Comparison of ENCODE assay signal across 5 cellular contexts in genomic region chr2:61036643-61037042, GRCh38. TPM values are rescaled to one million over a fixed set of nuclear protein-coding genes. Genes with fewer than 3 reads are reported as not detected.
DNase-seq lines count a peak whose midpoint lies in the region; ATAC-seq, FAIRE-seq and TF ChIP-seq lines count a peak whose summit lies in the region.
"Not testable (repeated sequence)": the region's sequence is repeated elsewhere in the genome, so short reads cannot be mapped to it uniquely, and the experiment has no call there.

No MANE protein-coding gene starts in this region.

- not testable (repeated sequence) for H3K79me2 ChIP-seq in K562 (ENCODE audit: control insufficient read depth, insufficient read depth, low read length)

- BruUV-seq in K562 (replicated peaks; lab: Mats Ljungman, UMichigan), result not testable (repeated sequence)

- H3K4me3 ChIP-seq in HEK293 (ENCODE audit: low read depth, low read length); K562; prostate gland: not testable (repeated sequence)

- DNase-seq in K562 (ENCODE audit: extremely low read depth in 1 of 4, low spot score in 3 of 4); endothelial cell (ENCODE audit: low spot score); prostate gland (ENCODE audit: low spot score): not testable (repeated sequence)

- not testable (repeated sequence) for H3K4me2 ChIP-seq in K562 (ENCODE audit: insufficient read depth, low read length)

- not testable (repeated sequence) for H4K20me1 ChIP-seq in K562 (replicated peaks; ENCODE audit: control insufficient read depth, insufficient read depth, low read length)

- not testable (repeated sequence) for H3K27me3 Mint-ChIP-seq in activated naive CD4-positive, alpha-beta T cell treated with anti-CD3 and anti-CD28 coated beads, Interleukin-2, amount 50 U/mL, for 24 hours; endothelial cell (ENCODE audit: unreplicated experiment)

- peaks cover 30% of the 10 kb centered on the region for H3K4me1 Mint-ChIP-seq in activated naive CD4-positive, alpha-beta T cell treated with anti-CD3 and anti-CD28 coated beads, Interleukin-2, amount 50 U/mL, for 24 hours
- H3K4me1 Mint-ChIP-seq in endothelial cell (ENCODE audit: unreplicated experiment), result not testable (repeated sequence)

- not testable (repeated sequence) for H3K4me3 Mint-ChIP-seq in activated naive CD4-positive, alpha-beta T cell treated with anti-CD3 and anti-CD28 coated beads, Interleukin-2, amount 50 U/mL, for 24 hours
- H3K4me3 Mint-ChIP-seq in endothelial cell (ENCODE audit: unreplicated experiment), result peak overlapping the region; percentile 21

- peaks cover 31% of the 10 kb centered on the region for H3K36me3 Mint-ChIP-seq in activated naive CD4-positive, alpha-beta T cell treated with anti-CD3 and anti-CD28 coated beads, Interleukin-2, amount 50 U/mL, for 24 hours
- H3K36me3 Mint-ChIP-seq in endothelial cell (ENCODE audit: low read depth, unreplicated experiment), result peaks cover 55% of the 10 kb centered on the region

- not testable (repeated sequence) for H3K27ac ChIP-seq in HEK293 (ENCODE audit: extremely low read depth, low read depth, low read length); K562 (ENCODE audit: extremely low read depth, low read depth, low read length)
- peak overlapping the region; percentile 23 to 82 for H3K27ac ChIP-seq in prostate gland

- 100% methylated on average over 2 of the region's 2 CpGs for WGBS in K562 (ENCODE audit: insufficient coverage, low coverage, missing lambda C conversion rate)
- WGBS in prostate gland, result 85% methylated on average over 2 of the region's 2 CpGs

- H3K27me3 ChIP-seq in K562 (ENCODE audit: control insufficient read depth in 2 of 2, insufficient read depth in 2 of 2, low read length in 2 of 2); prostate gland (replicated peaks; ENCODE audit: insufficient read depth): not testable (repeated sequence)

- not testable (repeated sequence) for TF ChIP-seq EP300 in K562 (IDR thresholded peaks at IDR 0.05; ENCODE audit: low read length)

- not testable (repeated sequence) for H2AFZ ChIP-seq in K562 (ENCODE audit: low read depth, low read length)

- TF ChIP-seq POLR2A in K562 (conservative IDR thresholded peaks at IDR 0.05); prostate gland (IDR thresholded peaks at IDR 0.05): not testable (repeated sequence)

- CTCF ChIA-PET in HEK293 (lab: Yijun Ruan, JAX), result interaction anchor here (0.7 kb wide), 1 partner anchor 9 kb away, joined by 3 read pairs; no protein-coding TSS in a partner anchor
- CTCF ChIA-PET in K562 (lab: Yijun Ruan, JAX; ENCODE audit: low intra/inter-chr PET ratio), result not testable (repeated sequence)

- in situ Hi-C loops in K562 (cut with MboI), result not testable (repeated sequence)

- H3K9me3 Mint-ChIP-seq in activated naive CD4-positive, alpha-beta T cell treated with anti-CD3 and anti-CD28 coated beads, Interleukin-2, amount 50 U/mL, for 24 hours; endothelial cell (ENCODE audit: unreplicated experiment): not testable (repeated sequence)

- TF ChIP-seq CTCF in HEK293 (tag by site-specific recombination; IDR thresholded peaks at IDR 0.05); K562 (IDR thresholded peaks at IDR 0.05 in 2 of 3, conservative IDR thresholded peaks at IDR 0.05 in 1 of 3; ENCODE audit: insufficient read depth in 2 of 3, low read depth in 1 of 3, low read length in 3 of 3); endothelial cell (IDR thresholded peaks at IDR 0.05; ENCODE audit: unreplicated experiment); prostate gland (IDR thresholded peaks at IDR 0.05): not testable (repeated sequence)

- POLR2A ChIA-PET in HEK293 (lab: Yijun Ruan, JAX); K562 (lab: Yijun Ruan, JAX): not testable (repeated sequence)

- ATAC-seq in K562, result not testable (repeated sequence)

- H3K9me3 ChIP-seq in HEK293 (ENCODE audit: control insufficient read depth, insufficient read depth, low read depth, low read length); K562 (replicated peaks; ENCODE audit: control insufficient read depth, insufficient read depth, low read depth, low read length); prostate gland: not testable (repeated sequence)

- H3K9ac ChIP-seq in K562 (ENCODE audit: insufficient read depth in 1 of 2, low read depth in 2 of 2, low read length in 2 of 2), result not testable (repeated sequence)

- intact Hi-C loops in K562 (cut with micrococcal nuclease); prostate gland (cut with DNase I): not testable (repeated sequence)

- H3K36me3 ChIP-seq in HEK293 (ENCODE audit: control insufficient read depth in 2 of 2, insufficient read depth in 1 of 2, low read length in 2 of 2) (peaks cover 17 to 36% of the 10 kb centered on the region in 2 experiments), K562 (ENCODE audit: control insufficient read depth, insufficient read depth, low read length) (peaks cover 29% of the 10 kb centered on the region; the same call in 2 of the 3 replicates)
- H3K36me3 ChIP-seq in prostate gland, result not testable (repeated sequence)

- H3K27ac Mint-ChIP-seq in activated naive CD4-positive, alpha-beta T cell treated with anti-CD3 and anti-CD28 coated beads, Interleukin-2, amount 50 U/mL, for 24 hours, result peak overlapping the region; percentile 37
- H3K27ac Mint-ChIP-seq in endothelial cell (ENCODE audit: unreplicated experiment), result not testable (repeated sequence)

- not testable (repeated sequence) for H3K9me1 ChIP-seq in K562 (ENCODE audit: control insufficient read depth, insufficient read depth, low read length)

- TF ChIP-seq RAD21 in K562 (CRISPR knock-in tag; conservative IDR thresholded peaks at IDR 0.05 in 1 of 2, IDR thresholded peaks at IDR 0.05 in 1 of 2), result not testable (repeated sequence)

- not testable (repeated sequence) for H3K4me1 ChIP-seq in HEK293 (ENCODE audit: control insufficient read depth, insufficient read depth, low read length); K562 (replicated peaks in 1 of 2; ENCODE audit: control insufficient read depth in 2 of 2, insufficient read depth in 2 of 2, low read length in 2 of 2); prostate gland (replicated peaks)

- FAIRE-seq in K562 (lab: Jason Lieb, UNC), result not testable (repeated sequence)

RNA-seq across cellular contexts. Expression of gene PUS10, which starts 18.6 kb away (rescaled TPM):
- 9.4 and 20.5 TPM in 2 replicates for total RNA-seq in K562 (2011; cell fraction: chromatin; rRNA removed; ENCODE audit: low replicate concordance)
- 5.3 and 6.7 TPM in 2 replicates for total RNA-seq in K562 (2011; cell fraction: nucleolus; rRNA removed)
- total RNA-seq in K562 (2011; cell fraction: nucleoplasm; rRNA removed), result 9.1 and 12.9 TPM in 2 replicates
- total RNA-seq in K562 (2014; rRNA removed), result 5.0 and 7.3 TPM in 2 replicates
- total RNA-seq in K562 (2014; rRNA removed; fragmentation: Illumina TruSeq; extraction: Trizol), result 10.7 and 11.9 TPM in 2 replicates
- 6.4 and 7.6 TPM in 2 replicates for total RNA-seq in K562 (2015; rRNA removed; fragmentation: Illumina TruSeq; extraction: Trizol)
- total RNA-seq in K562 (2021), result 6.6 TPM in 2 replicates
- polyA plus RNA-seq in K562 (2011; rRNA removed), result 8.2 and 9.6 TPM in 2 replicates
- polyA plus RNA-seq in K562 (2011; cell fraction: cytosol; rRNA removed), result 1.9 and 4.7 TPM in 2 replicates
- polyA plus RNA-seq in K562 (2011; cell fraction: nucleus; rRNA removed), result 5.1 and 9.7 TPM in 2 replicates
- polyA plus RNA-seq in K562 (2012), result 6.9 and 7.6 TPM in 2 replicates
- 8.0 and 9.7 TPM in 2 replicates for polyA plus RNA-seq in K562 (2014; fragmentation: Illumina TruSeq; extraction: Trizol)
- 10 to 100 TPM in 1 of 2 experiments, 1 to 10 TPM in 1; 7.3 to 10.1 TPM for polyA plus RNA-seq in K562 (2014; fragmentation: Nextera tagmentation; extraction: Ambion mirVana)
- polyA plus RNA-seq in K562 (2014; rRNA removed), result 5.0 and 5.1 TPM in 2 replicates
- polyA minus RNA-seq in K562 (2011; rRNA and poly(A)+ RNA removed), result 12.3 and 15.1 TPM in 2 replicates
- polyA minus RNA-seq in K562 (2011; cell fraction: cytosol; rRNA and poly(A)+ RNA removed), result 3.1 and 4.1 TPM in 2 replicates
- polyA minus RNA-seq in K562 (2011; cell fraction: nucleus; rRNA and poly(A)+ RNA removed), result 7.4 and 14.7 TPM in 2 replicates
- 8.5 TPM for total RNA-seq in endothelial cell (ENCODE audit: unreplicated experiment)
- total RNA-seq in prostate gland, result 10 to 100 TPM in 1 of 2 donors, 1 to 10 TPM in 1; 5.6 to 10.1 TPM

RNA-seq across cellular contexts. Expression of gene PEX13, which starts 19.1 kb away (rescaled TPM):
- total RNA-seq in K562 (2011; cell fraction: chromatin; rRNA removed; ENCODE audit: low replicate concordance), result 34.5 and 49.1 TPM in 2 replicates
- 18.3 and 20.5 TPM in 2 replicates for total RNA-seq in K562 (2011; cell fraction: nucleolus; rRNA removed)
- total RNA-seq in K562 (2011; cell fraction: nucleoplasm; rRNA removed), result 33.4 and 55.4 TPM in 2 replicates
- total RNA-seq in K562 (2014; rRNA removed), result 18.4 and 20.0 TPM in 2 replicates
- total RNA-seq in K562 (2014; rRNA removed; fragmentation: Illumina TruSeq; extraction: Trizol), result 23.3 and 23.9 TPM in 2 replicates
- total RNA-seq in K562 (2015; rRNA removed; fragmentation: Illumina TruSeq; extraction: Trizol), result 21.5 TPM in 2 replicates
- 18.8 and 21.6 TPM in 2 replicates for total RNA-seq in K562 (2021)
- polyA plus RNA-seq in K562 (2011; rRNA removed), result 25.7 and 27.8 TPM in 2 replicates
- polyA plus RNA-seq in K562 (2011; cell fraction: cytosol; rRNA removed), result 17.6 and 22.4 TPM in 2 replicates
- 11.6 and 16.0 TPM in 2 replicates for polyA plus RNA-seq in K562 (2011; cell fraction: nucleus; rRNA removed)
- 11.5 and 15.0 TPM in 2 replicates for polyA plus RNA-seq in K562 (2012)
- polyA plus RNA-seq in K562 (2014; fragmentation: Illumina TruSeq; extraction: Trizol), result 16.7 and 17.1 TPM in 2 replicates
- polyA plus RNA-seq in K562 (2014; fragmentation: Nextera tagmentation; extraction: Ambion mirVana), result 1 to 10 TPM; 4.0 to 5.4 TPM
- polyA plus RNA-seq in K562 (2014; rRNA removed), result 24.2 and 30.4 TPM in 2 replicates
- polyA minus RNA-seq in K562 (2011; rRNA and poly(A)+ RNA removed), result 23.8 and 29.0 TPM in 2 replicates
- polyA minus RNA-seq in K562 (2011; cell fraction: cytosol; rRNA and poly(A)+ RNA removed), result 10.9 and 11.3 TPM in 2 replicates
- polyA minus RNA-seq in K562 (2011; cell fraction: nucleus; rRNA and poly(A)+ RNA removed), result 16.2 and 28.7 TPM in 2 replicates
- total RNA-seq in endothelial cell (ENCODE audit: unreplicated experiment), result 24.8 TPM
- 10 to 100 TPM; 31.7 to 63.8 TPM for total RNA-seq in prostate gland

RNA-seq across cellular contexts. Expression of gene SANBR, which starts 29.0 kb away (rescaled TPM):
- 8.5 and 17.5 TPM in 2 replicates for total RNA-seq in K562 (2011; cell fraction: chromatin; rRNA removed; ENCODE audit: low replicate concordance)
- total RNA-seq in K562 (2011; cell fraction: nucleolus; rRNA removed), result 5.8 TPM in 2 replicates
- 6.5 and 13.1 TPM in 2 replicates for total RNA-seq in K562 (2011; cell fraction: nucleoplasm; rRNA removed)
- total RNA-seq in K562 (2014; rRNA removed), result 4.1 and 5.7 TPM in 2 replicates
- 6.7 and 7.4 TPM in 2 replicates for total RNA-seq in K562 (2014; rRNA removed; fragmentation: Illumina TruSeq; extraction: Trizol)
- 5.4 and 7.7 TPM in 2 replicates for total RNA-seq in K562 (2015; rRNA removed; fragmentation: Illumina TruSeq; extraction: Trizol)
- total RNA-seq in K562 (2021), result 4.9 and 6.2 TPM in 2 replicates
- polyA plus RNA-seq in K562 (2011; rRNA removed), result 6.6 and 6.9 TPM in 2 replicates
- polyA plus RNA-seq in K562 (2011; cell fraction: cytosol; rRNA removed), result 2.0 and 3.8 TPM in 2 replicates
- polyA plus RNA-seq in K562 (2011; cell fraction: nucleus; rRNA removed), result 4.1 and 4.5 TPM in 2 replicates
- polyA plus RNA-seq in K562 (2012), result 4.6 and 6.6 TPM in 2 replicates
- 5.1 and 6.3 TPM in 2 replicates for polyA plus RNA-seq in K562 (2014; fragmentation: Illumina TruSeq; extraction: Trizol)
- 1 to 10 TPM; 1.5 to 3.1 TPM for polyA plus RNA-seq in K562 (2014; fragmentation: Nextera tagmentation; extraction: Ambion mirVana)
- polyA plus RNA-seq in K562 (2014; rRNA removed), result 4.5 and 5.3 TPM in 2 replicates
- polyA minus RNA-seq in K562 (2011; rRNA and poly(A)+ RNA removed), result 6.7 and 7.2 TPM in 2 replicates
- polyA minus RNA-seq in K562 (2011; cell fraction: cytosol; rRNA and poly(A)+ RNA removed), result 3.7 and 4.2 TPM in 2 replicates
- 3.8 and 6.1 TPM in 2 replicates for polyA minus RNA-seq in K562 (2011; cell fraction: nucleus; rRNA and poly(A)+ RNA removed)
- 27.3 TPM for total RNA-seq in endothelial cell (ENCODE audit: unreplicated experiment)
- 1 to 10 TPM; 4.8 to 7.7 TPM for total RNA-seq in prostate gland
